In genomic region chr9:132163457-132163875, GRCh38 we compare ENCODE assay signal across 8 cellular contexts. TPM values are rescaled to one million over a fixed set of nuclear protein-coding genes. Genes with fewer than 3 reads are reported as not detected.
DNase-seq lines count a peak whose midpoint lies in the region; TF ChIP-seq lines count a peak whose summit lies in the region.

No MANE protein-coding gene starts in this region.

- no peak overlapping the region for H3K27ac ChIP-seq in SK-N-SH (ENCODE audit: low read depth in 2 of 2, low read length in 1 of 2)
- no peak overlapping the region for H3K27ac ChIP-seq in left ventricle myocardium inferior (replicated peaks)
- H3K27ac ChIP-seq in skin epidermis = no peak overlapping the region

- H3K79me2 ChIP-seq in SK-N-SH (ENCODE audit: insufficient read depth) = no peaks in the 10 kb centered on the region; the same call in 1 of the 2 replicates

- CTCF ChIA-PET in SK-N-SH (lab: Yijun Ruan, JAX) = interaction anchor here (1.0 to 12.2 kb wide), 10 partner anchors 18 to 400 kb away, joined by 3 to 218 read pairs (median 6); no protein-coding TSS in a partner anchor

- DNase-seq in DMS53 (lab: John Stamatoyannopoulos, UW) (peak; percentile 61), DMS53 treated with DMSO at 0.1 percent for 48 hours (lab: John Stamatoyannopoulos, UW; ENCODE audit: unreplicated experiment) (no peak), SK-N-SH (peak; percentile 67), left ventricle myocardium inferior (no peak), HPDE6-E6E7 (ENCODE audit: extremely low spot score) (no peak), EL (no peak), NCI-H187 (lab: John Stamatoyannopoulos, UW) (no peak)

- no peak overlapping the region for H2AFZ ChIP-seq in SK-N-SH (ENCODE audit: low read depth)

- peak overlapping the region; percentile 97 for H3K4me2 ChIP-seq in SK-N-SH

- POLR2A ChIA-PET in SK-N-SH (lab: Yijun Ruan, JAX) = no interaction called here

- H3K4me1 ChIP-seq in SK-N-SH (ENCODE audit: control insufficient read depth in 1 of 2, insufficient read depth in 2 of 2, low read depth in 1 of 2, low read length in 1 of 2) (peaks cover 0 to 27% of the 10 kb centered on the region in 2 experiments; a peak in 1 of 4 replicates), left ventricle myocardium inferior (peaks cover 45% of the 10 kb centered on the region)

- H3K9me2 ChIP-seq in SK-N-SH = no peaks in the 10 kb centered on the region

- H3K27me3 ChIP-seq in SK-N-SH (ENCODE audit: insufficient read depth) (no peaks in the 10 kb centered on the region), left ventricle myocardium inferior (ENCODE audit: low read depth) (peaks cover 97% of the 10 kb centered on the region)

- H3K9ac ChIP-seq in SK-N-SH = no peak overlapping the region

- intact Hi-C loops in left ventricle myocardium inferior (cut with micrococcal nuclease) = no loop called here

- no peak for TF ChIP-seq RAD21 in SK-N-SH (IDR thresholded peaks at IDR 0.05; ENCODE audit: low read length)

- H3K9me3 ChIP-seq in SK-N-SH = no peaks in the 10 kb centered on the region
- H3K9me3 ChIP-seq in left ventricle myocardium inferior (replicated peaks) = no peaks in the 10 kb centered on the region

- peak overlapping the region; percentile 73 to 89 for H3K4me3 ChIP-seq in SK-N-SH (ENCODE audit: low read depth in 2 of 2, low read length in 1 of 2)
- peak overlapping the region; percentile 74 for H3K4me3 ChIP-seq in left ventricle myocardium inferior
- peak overlapping the region in 5 of 7 experiments; percentile 3 to 61 (median 58) for H3K4me3 ChIP-seq in skin epidermis

- peaks cover 18% of the 10 kb centered on the region; the same call in 1 of the 2 replicates for H4K20me1 ChIP-seq in SK-N-SH (ENCODE audit: insufficient read depth)

- 19% methylated on average over 15 of the region's 29 CpGs for WGBS in SK-N-SH (ENCODE audit: low lambda C conversion rate)

- no peak for TF ChIP-seq CTCF in SK-N-SH (IDR thresholded peaks at IDR 0.05)
- TF ChIP-seq CTCF in left ventricle myocardium inferior (IDR thresholded peaks at IDR 0.05; ENCODE audit: borderline replicate concordance) = no peak

- no peaks in the 10 kb centered on the region for H3F3A ChIP-seq in SK-N-SH (replicated peaks; ENCODE audit: insufficient read depth)

- TF ChIP-seq EP300 in SK-N-SH (IDR thresholded peaks at IDR 0.05; ENCODE audit: borderline replicate concordance in 1 of 2, low read depth in 1 of 2, low read length in 1 of 2) = no peak

- H3K36me3 ChIP-seq in SK-N-SH (replicated peaks in 1 of 2; ENCODE audit: control insufficient read depth in 1 of 2, insufficient read depth in 2 of 2, low read length in 1 of 2) (no peaks in the 10 kb centered on the region), left ventricle myocardium inferior (no peaks in the 10 kb centered on the region)

TF ChIP-seq in SK-N-SH, 30 proteins besides CTCF, POLR2A, EP300 and RAD21:
- no peak for TF ChIP-seq CHD2 (IDR thresholded peaks at IDR 0.05; ENCODE audit: low read length, partially characterized antibody)
- 0 out of 2 replicates have a peak, but pooled peaks have one; percentile 17 for TF ChIP-seq MAX (IDR thresholded peaks at IDR 0.05; ENCODE audit: low read depth)

RNA-seq across cellular contexts. Expression of gene NTNG2, which starts 1.6 kb away (rescaled TPM):
- polyA plus RNA-seq in SK-N-SH (2012; rRNA removed) = 5.1 and 6.1 TPM in 2 replicates
- polyA plus RNA-seq in SK-N-SH (2012; cell fraction: cytosol; rRNA removed) = 1.8 and 3.6 TPM in 2 replicates
- polyA plus RNA-seq in SK-N-SH (2012; cell fraction: nucleus; rRNA removed) = 11.3 and 17.2 TPM in 2 replicates
- 1.9 TPM for total RNA-seq in left ventricle myocardium inferior

Comparison
In these comparisons a context has a peak if more than half of its experiments do, and no peak if none do; other contexts are left out.
1. DNase-seq: peak in DMS53 (single experiment) and SK-N-SH (single experiment); none in DMS53 treated with DMSO at 0.1 percent for 48 hours (single experiment), left ventricle myocardium inferior (single experiment), HPDE6-E6E7 (single experiment), EL (single experiment) and NCI-H187 (0 of 2).
2. Peak in every context shown above with its lines, with median percentiles within 50 percentile points of each other: H3K4me3 ChIP-seq.